Comparison of ENCODE assay signal across 8 cellular contexts in genomic region chr19:49512970-49513745, GRCh38. TPM values are rescaled to one million over a fixed set of nuclear protein-coding genes. Genes with fewer than 3 reads are reported as not detected.
DNase-seq lines count a peak whose midpoint lies in the region; ATAC-seq, FAIRE-seq and TF ChIP-seq lines count a peak whose summit lies in the region.

No MANE protein-coding gene starts in this region.

- BruUV-seq in endothelial cell of umbilical vein (replicated peaks; lab: Mats Ljungman, UMichigan): no TSS peak

- H3K27ac ChIP-seq in endothelial cell of umbilical vein (ENCODE audit: insufficient read depth, low read depth, low read length): peak overlapping the region; percentile 6

- POLR2A ChIA-PET in endothelial cell of umbilical vein (lab: Charles Lee): interaction anchor here (0.6 to 0.8 kb wide), 3 partner anchors 14 to 127 kb away, joined by 3 to 8 read pairs (median 3); partner anchors contain the start of genes RCN3 and RRAS

- no peak for ATAC-seq in GM18870 (IDR thresholded peaks at IDR 0.05; ENCODE audit: unreplicated experiment)
- no peak for ATAC-seq in HG03354 (IDR thresholded peaks at IDR 0.05; ENCODE audit: poor library complexity, severe bottlenecking, unreplicated experiment)

- H2AFZ ChIP-seq in endothelial cell of umbilical vein (ENCODE audit: low read depth, low read length): peak overlapping the region; percentile 85

- H3K4me3 ChIP-seq in endothelial cell of umbilical vein (replicated peaks in 1 of 3; ENCODE audit: insufficient read depth in 1 of 3, low read depth in 1 of 3, low read length in 3 of 3): peak overlapping the region; percentile 60 to 81 (median 66)

- H3K36me3 ChIP-seq in endothelial cell of umbilical vein (ENCODE audit: control insufficient read depth in 2 of 2, extremely low read depth in 1 of 2, insufficient read depth in 2 of 2, low read length in 2 of 2): peaks cover 0 to 1% of the 10 kb centered on the region in 2 experiments

- H3K27me3 Mint-ChIP-seq in T-helper 2 cell treated with Interferon-gamma antibody and Interleukin-4, amounts not matched to agents 5 μg/mL and 100 μg/mL, for 36 hours (ENCODE audit: low read depth): peaks cover 16% of the 10 kb centered on the region

- H3K9me1 ChIP-seq in endothelial cell of umbilical vein (replicated peaks; ENCODE audit: control insufficient read depth, extremely low read depth, insufficient read depth, low read length): no peaks in the 10 kb centered on the region

- no peaks in the 10 kb centered on the region for H3K36me3 Mint-ChIP-seq in T-helper 2 cell treated with Interferon-gamma antibody and Interleukin-4, amounts not matched to agents 5 μg/mL and 100 μg/mL, for 36 hours (ENCODE audit: low read depth)

- intact Hi-C loops in endothelial cell of umbilical vein (cut with micrococcal nuclease): loop anchor here (1.0 kb wide), 1 partner anchor 38 kb away; no protein-coding TSS in a partner anchor
- intact Hi-C loops in posterior cingulate gyrus (cut with DNase I): no loop called here

- dilution Hi-C loops in endothelial cell of umbilical vein (cut with MboI; ENCODE audit: extremely low pct_ligation_motif_present, low sequenced_read_pairs): no loop called here

- peak overlapping the region; percentile 32 for H3K27ac Mint-ChIP-seq in T-helper 2 cell treated with Interferon-gamma antibody and Interleukin-4, amounts not matched to agents 5 μg/mL and 100 μg/mL, for 36 hours

- CTCF ChIA-PET in endothelial cell of umbilical vein (lab: Charles Lee): interaction anchor here (0.7 to 2.3 kb wide), 3 partner anchors 10 to 57 kb away, joined by 3 to 22 read pairs (median 10); no protein-coding TSS in a partner anchor

- H4K20me1 ChIP-seq in endothelial cell of umbilical vein (replicated peaks; ENCODE audit: control insufficient read depth, extremely low read depth, insufficient read depth, low read length): no peaks in the 10 kb centered on the region

- H3K9me3 ChIP-seq in endothelial cell of umbilical vein (replicated peaks; ENCODE audit: control insufficient read depth, insufficient read depth, low read length): no peaks in the 10 kb centered on the region

- H3K9ac ChIP-seq in endothelial cell of umbilical vein (replicated peaks; ENCODE audit: extremely low read depth, insufficient read depth, low read length): peak overlapping the region; percentile 47

- H3K9me3 Mint-ChIP-seq in T-helper 2 cell treated with Interferon-gamma antibody and Interleukin-4, amounts not matched to agents 5 μg/mL and 100 μg/mL, for 36 hours: no peaks in the 10 kb centered on the region

- peak; percentile 24 for FAIRE-seq in endothelial cell of umbilical vein (lab: Jason Lieb, UNC)

- H3K79me2 ChIP-seq in endothelial cell of umbilical vein (ENCODE audit: control insufficient read depth, insufficient read depth, low read length): no peaks in the 10 kb centered on the region

- H3K27me3 ChIP-seq in endothelial cell of umbilical vein (ENCODE audit: control insufficient read depth in 2 of 2, insufficient read depth in 2 of 2, low read length in 2 of 2): no peaks in the 10 kb centered on the region

- TF ChIP-seq CTCF in endothelial cell of umbilical vein (IDR thresholded peaks at IDR 0.05; ENCODE audit: extremely low read depth in 1 of 2, insufficient read depth in 1 of 2, low read depth in 1 of 2, low read length in 2 of 2): no peak

- H3K4me3 Mint-ChIP-seq in T-helper 2 cell treated with Interferon-gamma antibody and Interleukin-4, amounts not matched to agents 5 μg/mL and 100 μg/mL, for 36 hours: peak overlapping the region; percentile 74

- no peak for TF ChIP-seq POLR2A in endothelial cell of umbilical vein (IDR thresholded peaks at IDR 0.05; ENCODE audit: low read depth, low read length)

- peaks cover 15% of the 10 kb centered on the region for H3K4me1 ChIP-seq in endothelial cell of umbilical vein (ENCODE audit: control insufficient read depth, extremely low read depth, insufficient read depth, low read length)

- DNase-seq in AG20443 (ENCODE audit: low spot score) (peak; percentile 65), HK-2 (ENCODE audit: unreplicated experiment) (peak; percentile 23), endothelial cell of umbilical vein (ENCODE audit: low read depth, low spot score) (peak; percentile 44), myocyte (ENCODE audit: low read depth) (peak; percentile 52), posterior cingulate gyrus (no peak)
- no peak for DNase-seq in T-helper 2 cell treated with Interferon-gamma antibody and Interleukin-4, amounts not matched to agents 5 μg/mL and 100 μg/mL, for 36 hours (ENCODE audit: low spot score)

- peak overlapping the region; percentile 89 for H3K4me2 ChIP-seq in endothelial cell of umbilical vein (ENCODE audit: insufficient read depth, low read length)

- peaks cover 19% of the 10 kb centered on the region for H3K4me1 Mint-ChIP-seq in T-helper 2 cell treated with Interferon-gamma antibody and Interleukin-4, amounts not matched to agents 5 μg/mL and 100 μg/mL, for 36 hours (ENCODE audit: low read depth)

TF ChIP-seq in endothelial cell of umbilical vein, 7 proteins besides CTCF, POLR2A, EP300 and RAD21:
- TF ChIP-seq MYC (IDR thresholded peaks at IDR 0.05; ENCODE audit: low read depth, low read length): no peak
- TF ChIP-seq POLR2AphosphoS5 (IDR thresholded peaks at IDR 0.05; ENCODE audit: insufficient read depth, low read depth, low read length): peak; percentile 5

RNA-seq across cellular contexts. Expression of gene FCGRT, which starts 0.7 kb away (rescaled TPM):
- 98.2 and 134 TPM in 2 replicates for total RNA-seq in endothelial cell of umbilical vein
- 197 and 215 TPM in 2 replicates for polyA plus RNA-seq in endothelial cell of umbilical vein
- polyA plus RNA-seq in endothelial cell of umbilical vein (2011; cell fraction: cytosol; rRNA removed): 103 and 152 TPM in 2 replicates
- polyA plus RNA-seq in endothelial cell of umbilical vein (2011; cell fraction: nucleus; rRNA removed): 205 and 270 TPM in 2 replicates
- 107 and 161 TPM in 2 replicates for polyA plus RNA-seq in endothelial cell of umbilical vein (2012)
- 82.9 and 90.9 TPM in 2 replicates for polyA minus RNA-seq in endothelial cell of umbilical vein
- not detected for polyA minus RNA-seq in endothelial cell of umbilical vein (2011; cell fraction: cytosol; rRNA and poly(A)+ RNA removed)
- polyA minus RNA-seq in endothelial cell of umbilical vein (2011; cell fraction: nucleus; rRNA and poly(A)+ RNA removed): 20.5 and 29.6 TPM in 2 replicates
- 111 and 122 TPM in 2 replicates for total RNA-seq in myocyte
- 145 TPM for polyA plus RNA-seq in myocyte (2012)

RNA-seq across cellular contexts. Expression of gene RCN3, which starts 14.6 kb away (rescaled TPM):
- total RNA-seq in endothelial cell of umbilical vein (94.4 and 96.1 TPM in 2 replicates), myocyte (102 and 136 TPM in 2 replicates)
- 52.7 and 68.3 TPM in 2 replicates for polyA plus RNA-seq in endothelial cell of umbilical vein
- polyA plus RNA-seq in endothelial cell of umbilical vein (2011; cell fraction: cytosol; rRNA removed): 33.7 and 37.1 TPM in 2 replicates
- polyA plus RNA-seq in endothelial cell of umbilical vein (2011; cell fraction: nucleus; rRNA removed): 27.1 and 34.4 TPM in 2 replicates
- 73.5 and 116 TPM in 2 replicates for polyA plus RNA-seq in endothelial cell of umbilical vein (2012)
- 18.1 and 19.8 TPM in 2 replicates for polyA minus RNA-seq in endothelial cell of umbilical vein
- polyA minus RNA-seq in endothelial cell of umbilical vein (2011; cell fraction: cytosol; rRNA and poly(A)+ RNA removed): not detected
- 5.0 and 17.0 TPM in 2 replicates for polyA minus RNA-seq in endothelial cell of umbilical vein (2011; cell fraction: nucleus; rRNA and poly(A)+ RNA removed)
- polyA plus RNA-seq in myocyte (2012): 275 TPM

RNA-seq across cellular contexts. Expression of gene RPS11, which starts 16.9 kb away (rescaled TPM):
- 1,764 and 1,843 TPM in 2 replicates for total RNA-seq in endothelial cell of umbilical vein
- 4,411 and 4,760 TPM in 2 replicates for polyA plus RNA-seq in endothelial cell of umbilical vein
- polyA plus RNA-seq in endothelial cell of umbilical vein (2011; cell fraction: cytosol; rRNA removed): 6,177 and 6,852 TPM in 2 replicates
- 1,925 and 2,062 TPM in 2 replicates for polyA plus RNA-seq in endothelial cell of umbilical vein (2011; cell fraction: nucleus; rRNA removed)
- 2,412 and 4,545 TPM in 2 replicates for polyA plus RNA-seq in endothelial cell of umbilical vein (2012)
- 1,208 and 1,339 TPM in 2 replicates for polyA minus RNA-seq in endothelial cell of umbilical vein
- polyA minus RNA-seq in endothelial cell of umbilical vein (2011; cell fraction: cytosol; rRNA and poly(A)+ RNA removed): 679 TPM
- polyA minus RNA-seq in endothelial cell of umbilical vein (2011; cell fraction: nucleus; rRNA and poly(A)+ RNA removed): 152 and 167 TPM in 2 replicates
- total RNA-seq in myocyte: 1,718 and 2,274 TPM in 2 replicates
- 2,749 TPM for polyA plus RNA-seq in myocyte (2012)

RNA-seq across cellular contexts. Expression of gene RPL13A, which starts 25.8 kb away (rescaled TPM):
- 2,291 and 2,318 TPM in 2 replicates for total RNA-seq in endothelial cell of umbilical vein
- polyA plus RNA-seq in endothelial cell of umbilical vein: 4,148 and 5,694 TPM in 2 replicates
- polyA plus RNA-seq in endothelial cell of umbilical vein (2011; cell fraction: cytosol; rRNA removed): 3,373 and 4,362 TPM in 2 replicates
- polyA plus RNA-seq in endothelial cell of umbilical vein (2011; cell fraction: nucleus; rRNA removed): 1,170 and 1,607 TPM in 2 replicates
- polyA plus RNA-seq in endothelial cell of umbilical vein (2012): 2,404 and 6,049 TPM in 2 replicates
- 1,194 and 1,533 TPM in 2 replicates for polyA minus RNA-seq in endothelial cell of umbilical vein
- polyA minus RNA-seq in endothelial cell of umbilical vein (2011; cell fraction: cytosol; rRNA and poly(A)+ RNA removed): 1,164 TPM
- 517 and 743 TPM in 2 replicates for polyA minus RNA-seq in endothelial cell of umbilical vein (2011; cell fraction: nucleus; rRNA and poly(A)+ RNA removed)
- total RNA-seq in myocyte: 1,470 and 1,688 TPM in 2 replicates
- polyA plus RNA-seq in myocyte (2012): 2,387 TPM

RNA-seq across cellular contexts. Expression of gene FLT3LG, which starts 39.1 kb away (rescaled TPM):
- total RNA-seq in endothelial cell of umbilical vein: 4.7 and 5.7 TPM in 2 replicates
- 5.0 and 5.6 TPM in 2 replicates for polyA plus RNA-seq in endothelial cell of umbilical vein
- polyA plus RNA-seq in endothelial cell of umbilical vein (2011; cell fraction: cytosol; rRNA removed): 2.2 and 2.6 TPM in 2 replicates
- 2.2 and 3.5 TPM in 2 replicates for polyA plus RNA-seq in endothelial cell of umbilical vein (2011; cell fraction: nucleus; rRNA removed)
- 3.8 and 5.3 TPM in 2 replicates for polyA plus RNA-seq in endothelial cell of umbilical vein (2012)
- 0.53 and 1.4 TPM in 2 replicates for polyA minus RNA-seq in endothelial cell of umbilical vein
- polyA minus RNA-seq in endothelial cell of umbilical vein (2011; cell fraction: cytosol; rRNA and poly(A)+ RNA removed): 4.4 TPM
- 0.67 and 1.9 TPM in 2 replicates for polyA minus RNA-seq in endothelial cell of umbilical vein (2011; cell fraction: nucleus; rRNA and poly(A)+ RNA removed)
- total RNA-seq in myocyte: 2.6 and 3.4 TPM in 2 replicates
- 7.2 TPM for polyA plus RNA-seq in myocyte (2012)

Comparison
In these comparisons a context has a peak if more than half of its experiments do, and no peak if none do; other contexts are left out.
1. DNase-seq: peak in AG20443 (single experiment), HK-2 (single experiment), endothelial cell of umbilical vein (single experiment) and myocyte (single experiment); none in T-helper 2 cell treated with Interferon-gamma antibody and Interleukin-4, amounts not matched to agents 5 μg/mL and 100 μg/mL, for 36 hours (single experiment) and posterior cingulate gyrus (0 of 10).